In genomic region chr9:131693163-131693562, GRCh38 we compare ENCODE assay signal across 1 cellular context.
TF ChIP-seq lines count a peak whose summit lies in the region.

No MANE protein-coding gene starts in this region.

TF ChIP-seq in GM12878, 131 proteins besides CTCF, POLR2A, EP300 and RAD21:
- TF ChIP-seq USF2 (IDR thresholded peaks at IDR 0.05; ENCODE audit: borderline replicate concordance, low read depth, low read length) (no peak), TARDBP (IDR thresholded peaks at IDR 0.05; ENCODE audit: borderline replicate concordance) (no peak), ZNF592 (IDR thresholded peaks at IDR 0.05) (peak; percentile 89; the same call in 1 of the 2 replicates), MAX (IDR thresholded peaks at IDR 0.05; ENCODE audit: low read depth, low read length) (no peak), ZZZ3 (IDR thresholded peaks at IDR 0.05; ENCODE audit: control insufficient read depth, insufficient read length, low read depth) (no peak), BRCA1 (IDR thresholded peaks at IDR 0.05; ENCODE audit: low read depth, low read length) (no peak), CHD1 (IDR thresholded peaks at IDR 0.05; ENCODE audit: low read depth, low read length) (no peak), POLR2AphosphoS5 (IDR thresholded peaks at IDR 0.05; ENCODE audit: low read length) (no peak), HSF1 (IDR thresholded peaks at IDR 0.05; ENCODE audit: low read depth, low read length) (no peak), ZNF687 (IDR thresholded peaks at IDR 0.05) (peak; percentile 57; the same call in 1 of the 2 replicates)
